8 cellular contexts compared by ENCODE assay signal in genomic region chr17:75048396-75048933, GRCh38. TPM values are rescaled to one million over a fixed set of nuclear protein-coding genes. Genes with fewer than 3 reads are reported as not detected.
A peak's percentile ranks its signal among the peaks of the same experiment; 100 is the strongest.
DNase-seq lines count a peak whose midpoint lies in the region; ATAC-seq and TF ChIP-seq lines count a peak whose summit lies in the region.

No MANE protein-coding gene starts in this region.

- H3K9me2 ChIP-seq in PC-3 (replicated peaks; ENCODE audit: low read length): no peaks in the 10 kb centered on the region

- no peak for TF ChIP-seq CTCF in Caco-2 (IDR thresholded peaks at IDR 0.05; ENCODE audit: insufficient read depth in 1 of 2, low read depth in 1 of 2, low read length in 1 of 2, severe bottlenecking in 1 of 2, unreplicated experiment in 1 of 2)
- no peak for TF ChIP-seq CTCF in PC-3 (conservative IDR thresholded peaks at IDR 0.05; ENCODE audit: low read depth, low read length)
- TF ChIP-seq CTCF in neutrophil (IDR thresholded peaks at IDR 0.05): no peak

- H3F3A ChIP-seq in PC-3 (ENCODE audit: low read length, unreplicated experiment): no peaks in the 10 kb centered on the region

- H3K4me3 Mint-ChIP-seq in Caco-2 (ENCODE audit: unreplicated experiment): peak overlapping the region; percentile 95

- H3K36me3 Mint-ChIP-seq in Caco-2 (ENCODE audit: insufficient read depth, unreplicated experiment): peaks cover 50% of the 10 kb centered on the region

- peak overlapping the region; percentile 95 for H3K4me2 ChIP-seq in PC-3 (ENCODE audit: low read length)

- H3K4me1 ChIP-seq in Caco-2: peaks cover 7% of the 10 kb centered on the region; the same call in 1 of the 2 replicates
- H3K4me1 ChIP-seq in PC-3 (ENCODE audit: insufficient read depth, low read length): peaks cover 13% of the 10 kb centered on the region
- H3K4me1 ChIP-seq in endocrine pancreas (ENCODE audit: control insufficient read depth, insufficient read depth, low read length): peaks cover 8% of the 10 kb centered on the region
- H3K4me1 ChIP-seq in neutrophil (ENCODE audit: control insufficient read depth in 1 of 2, insufficient read depth in 1 of 2, low read depth in 1 of 2, low read length in 1 of 2): peaks cover 19 to 23% of the 10 kb centered on the region in 2 experiments

- H3K9ac ChIP-seq in PC-3 (ENCODE audit: low read length) (peak overlapping the region; percentile 81; the same call in 1 of the 2 replicates), endocrine pancreas (ENCODE audit: control insufficient read depth, insufficient read depth, low read length) (peak overlapping the region; percentile 38)

- CTCF ChIA-PET in Caco-2 (lab: Charles Lee): interaction anchor here (0.7 to 2.5 kb wide), 4 partner anchors 11 to 87 kb away, joined by 3 to 8 read pairs (median 5); no protein-coding TSS in a partner anchor
- CTCF ChIA-PET in PC-3 (lab: Charles Lee): interaction anchor here (0.6 to 1.3 kb wide), 6 partner anchors 8 to 87 kb away, joined by 3 to 6 read pairs (median 3); no protein-coding TSS in a partner anchor

- H3K4me3 ChIP-seq in Caco-2 (ENCODE audit: low read depth, low read length): peak overlapping the region; percentile 60
- H3K4me3 ChIP-seq in PC-3 (ENCODE audit: low read length): peak overlapping the region; percentile 99
- peak overlapping the region; percentile 38 for H3K4me3 ChIP-seq in endocrine pancreas (ENCODE audit: control insufficient read depth, insufficient read depth, low read length)
- H3K4me3 ChIP-seq in neutrophil (ENCODE audit: low read depth in 1 of 2, low read length in 1 of 2): peak overlapping the region; percentile 86 to 97

- intact Hi-C loops in Caco-2 (cut with micrococcal nuclease; ENCODE audit: unreplicated experiment) (no loop called here), PC-3 (cut with micrococcal nuclease) (no loop called here)

- H3K9me3 Mint-ChIP-seq in Caco-2 (ENCODE audit: unreplicated experiment): no peaks in the 10 kb centered on the region

- no peak overlapping the region for H3K27ac Mint-ChIP-seq in Caco-2 (ENCODE audit: unreplicated experiment)

- H3K4me1 Mint-ChIP-seq in Caco-2 (ENCODE audit: low read depth, unreplicated experiment): no peaks in the 10 kb centered on the region

- 0 out of 2 replicates have a peak, but pooled peaks have one; percentile 5 for ATAC-seq in PC-3

- DNase-seq in Caco-2 (no peak), PC-3 (peak; percentile 23), RPMI8226 (no peak), activated gamma-delta T cell treated with Interleukin-2 at 50 U/mL for 16 hours (no peak), HK-2 (ENCODE audit: unreplicated experiment) (no peak), ecto neural progenitor cell (ENCODE audit: low spot score) (no peak)

- H3K27me3 ChIP-seq in Caco-2 (replicated peaks; ENCODE audit: control insufficient read depth, insufficient read depth, low read length) (no peaks in the 10 kb centered on the region), PC-3 (ENCODE audit: low read length) (no peaks in the 10 kb centered on the region), endocrine pancreas (ENCODE audit: control insufficient read depth, insufficient read depth, low read length) (no peaks in the 10 kb centered on the region), neutrophil (no peaks in the 10 kb centered on the region)

- no peak overlapping the region for H3K27ac ChIP-seq in PC-3 (ENCODE audit: low read length)
- H3K27ac ChIP-seq in neutrophil: peak overlapping the region; percentile 85

- no TSS peak for BruUV-seq in Caco-2 (replicated peaks; lab: Mats Ljungman, UMichigan)
- no TSS peak for BruUV-seq in PC-3 (replicated peaks; lab: Mats Ljungman, UMichigan)

- H3K27me3 Mint-ChIP-seq in Caco-2 (ENCODE audit: insufficient read depth, unreplicated experiment): no peaks in the 10 kb centered on the region

- no peak overlapping the region for H2AFZ ChIP-seq in PC-3 (ENCODE audit: low read length)

- H3K79me2 ChIP-seq in PC-3 (ENCODE audit: low read length): peaks cover 50% of the 10 kb centered on the region

- H3K9me3 ChIP-seq in Caco-2 (no peaks in the 10 kb centered on the region), PC-3 (ENCODE audit: low read length) (no peaks in the 10 kb centered on the region), endocrine pancreas (ENCODE audit: control insufficient read depth, low read length) (no peaks in the 10 kb centered on the region), neutrophil (no peaks in the 10 kb centered on the region)

- no peaks in the 10 kb centered on the region for H4K20me1 ChIP-seq in PC-3 (ENCODE audit: low read length)

- POLR2A ChIA-PET in Caco-2 (lab: Charles Lee) (interaction anchor here (0.6 to 3.2 kb wide), 4 partner anchors 8 to 106 kb away, joined by 3 to 20 read pairs (median 4); no protein-coding TSS in a partner anchor), PC-3 (lab: Charles Lee; ENCODE audit: unreplicated experiment) (interaction anchor here (0.6 to 1.0 kb wide), 4 partner anchors 13 to 529 kb away, joined by 3 to 30 read pairs (median 4); no protein-coding TSS in a partner anchor)

- H3K36me3 ChIP-seq in Caco-2 (ENCODE audit: control insufficient read depth, insufficient read depth, low read length) (peaks cover 5% of the 10 kb centered on the region), PC-3 (ENCODE audit: low read depth, low read length) (peaks cover 19% of the 10 kb centered on the region; the same call in 1 of the 2 replicates), endocrine pancreas (ENCODE audit: control insufficient read depth, insufficient read depth, low read length) (no peaks in the 10 kb centered on the region), neutrophil (peaks cover 42% of the 10 kb centered on the region)

RNA-seq across cellular contexts. Expression of gene KCTD2, which starts 1.4 kb away (rescaled TPM):
- total RNA-seq in Caco-2 (2022) (27.9 and 28.8 TPM in 2 replicates), PC-3 (2014; rRNA removed) (23.8 and 28.0 TPM in 2 replicates)

RNA-seq across cellular contexts. Expression of gene ATP5PD, which starts 1.7 kb away (rescaled TPM):
- 316 and 326 TPM in 2 replicates for total RNA-seq in Caco-2 (2022)
- 361 and 374 TPM in 2 replicates for total RNA-seq in PC-3 (2014; rRNA removed)

RNA-seq across cellular contexts. Expression of gene MRPL58, which starts 36.0 kb away (rescaled TPM):
- total RNA-seq in Caco-2 (2022) (61.0 and 61.8 TPM in 2 replicates), PC-3 (2014; rRNA removed) (151 and 195 TPM in 2 replicates)

RNA-seq across cellular contexts. Expression of gene SLC16A5, which starts 39.3 kb away (rescaled TPM):
- total RNA-seq in Caco-2 (2022) (27.7 and 33.8 TPM in 2 replicates), PC-3 (2014; rRNA removed) (1.2 and 1.6 TPM in 2 replicates)

Comparison
In these comparisons a context has a peak if more than half of its experiments do, and no peak if none do; other contexts are left out.
1. H3K4me3 ChIP-seq: peak in every context shown above with its lines; median percentile 99 in PC-3; 92 in neutrophil; 60 in Caco-2; 38 in endocrine pancreas.